Comparison of ENCODE assay signal across 8 cellular contexts in the genomic region with DNA sequence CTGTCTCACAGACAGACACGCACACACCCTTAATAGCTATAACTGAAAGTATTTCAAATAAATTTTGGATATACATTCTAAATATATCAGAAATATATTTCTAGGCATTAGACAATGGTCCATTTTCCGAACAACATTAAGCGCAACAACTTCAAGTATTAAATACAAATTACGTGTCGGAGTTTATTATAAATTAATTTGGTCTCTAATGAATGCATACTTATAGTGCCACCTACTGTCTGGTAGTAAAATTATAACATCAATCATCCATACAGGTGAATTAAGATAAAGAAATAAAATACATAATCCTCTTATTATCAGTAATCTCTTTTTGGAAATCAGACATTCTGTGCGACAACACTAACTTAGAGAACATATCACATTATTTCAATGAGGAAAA. TPM values are rescaled to one million over a fixed set of nuclear protein-coding genes. Genes with fewer than 3 reads are reported as not detected.
DNase-seq lines count a peak whose midpoint lies in the region; ATAC-seq, FAIRE-seq and TF ChIP-seq lines count a peak whose summit lies in the region.

No MANE protein-coding gene starts in this region.

- no peak overlapping the region for H3K4me3 ChIP-seq in GM12865 (ENCODE audit: low read depth, low read length)

- H3K27ac ChIP-seq in 22Rv1 = no peak overlapping the region

- no peak overlapping the region for H3K27ac Mint-ChIP-seq in activated T-helper 17 cell treated with anti-CD3 and anti-CD28 coated beads, Interleukin-2, amount 50 U/mL, for 72 hours

- peaks cover 6% of the 10 kb centered on the region for H3K27me3 Mint-ChIP-seq in activated T-helper 17 cell treated with anti-CD3 and anti-CD28 coated beads, Interleukin-2, amount 50 U/mL, for 72 hours

- no peaks in the 10 kb centered on the region for H3K4me1 Mint-ChIP-seq in activated T-helper 17 cell treated with anti-CD3 and anti-CD28 coated beads, Interleukin-2, amount 50 U/mL, for 72 hours

- H3K36me3 Mint-ChIP-seq in activated T-helper 17 cell treated with anti-CD3 and anti-CD28 coated beads, Interleukin-2, amount 50 U/mL, for 72 hours (ENCODE audit: low read depth) = no peaks in the 10 kb centered on the region

- H3K9me3 Mint-ChIP-seq in activated T-helper 17 cell treated with anti-CD3 and anti-CD28 coated beads, Interleukin-2, amount 50 U/mL, for 72 hours = no peaks in the 10 kb centered on the region

- peak; percentile 98 for FAIRE-seq in islet of Langerhans (lab: Jason Lieb, UNC)

- no peak overlapping the region for H3K4me3 Mint-ChIP-seq in activated T-helper 17 cell treated with anti-CD3 and anti-CD28 coated beads, Interleukin-2, amount 50 U/mL, for 72 hours

- no peak for ATAC-seq in HG03108 (IDR thresholded peaks at IDR 0.05; ENCODE audit: unreplicated experiment)
- no peak for ATAC-seq in activated T-helper 17 cell treated with anti-CD3 and anti-CD28 coated beads, Interleukin-2, amount 50 U/mL, for 72 hours (replicated peaks)

- TF ChIP-seq CTCF in 22Rv1 (IDR thresholded peaks at IDR 0.05) (peak; percentile 85), GM12865 (IDR thresholded peaks at IDR 0.05; ENCODE audit: insufficient read depth, low read depth, low read length, missing control alignments) (peak; percentile 7)

- no peak for DNase-seq in GM12865 (ENCODE audit: low read depth)
- peak; percentile 80 for DNase-seq in SW480 (ENCODE audit: low spot score)
- no peak for DNase-seq in UCSD-AML1 (lab: John Stamatoyannopoulos, UW; ENCODE audit: unreplicated experiment)
- DNase-seq in globus pallidus (ENCODE audit: low spot score) = no peak

RNA-seq across cellular contexts. Expression of a gene that starts 27.2 kb away (rescaled TPM):
- 10 to 100 TPM; 57.7 to 63.2 TPM for total RNA-seq in activated T-helper 17 cell treated with anti-CD3 and anti-CD28 coated beads, Interleukin-2, amount 50 U/mL, for 72 hours
